ENCODE assay signal across 2 cellular contexts in genomic region chr2:46146866-46147502, GRCh38.
TF ChIP-seq lines count a peak whose summit lies in the region.

No MANE protein-coding gene starts in this region.

TF ChIP-seq in A549, 52 proteins besides CTCF, POLR2A, EP300 and RAD21 (continued from another document):
- TF ChIP-seq, protein P1, sequence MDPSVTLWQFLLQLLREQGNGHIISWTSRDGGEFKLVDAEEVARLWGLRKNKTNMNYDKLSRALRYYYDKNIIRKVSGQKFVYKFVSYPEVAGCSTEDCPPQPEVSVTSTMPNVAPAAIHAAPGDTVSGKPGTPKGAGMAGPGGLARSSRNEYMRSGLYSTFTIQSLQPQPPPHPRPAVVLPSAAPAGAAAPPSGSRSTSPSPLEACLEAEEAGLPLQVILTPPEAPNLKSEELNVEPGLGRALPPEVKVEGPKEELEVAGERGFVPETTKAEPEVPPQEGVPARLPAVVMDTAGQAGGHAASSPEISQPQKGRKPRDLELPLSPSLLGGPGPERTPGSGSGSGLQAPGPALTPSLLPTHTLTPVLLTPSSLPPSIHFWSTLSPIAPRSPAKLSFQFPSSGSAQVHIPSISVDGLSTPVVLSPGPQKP (IDR thresholded peaks at IDR 0.05; ENCODE audit: low read depth, low read length): no peak
- TF ChIP-seq REST (IDR thresholded peaks at IDR 0.05) (no peak), MAX (IDR thresholded peaks at IDR 0.05) (no peak), PHF8 (IDR thresholded peaks at IDR 0.05; ENCODE audit: borderline replicate concordance, low read depth) (no peak), POLR2AphosphoS2 (conservative IDR thresholded peaks at IDR 0.05; ENCODE audit: low read length) (no peak), JUNB (IDR thresholded peaks at IDR 0.05) (no peak), EHMT2 (IDR thresholded peaks at IDR 0.05; ENCODE audit: low read depth) (no peak), HMGXB4 (CRISPR knock-in tag; IDR thresholded peaks at IDR 0.05; ENCODE audit: borderline replicate concordance) (no peak), SREBF2 (IDR thresholded peaks at IDR 0.05) (no peak), HOXB13 (CRISPR knock-in tag; IDR thresholded peaks at IDR 0.05; ENCODE audit: low read depth) (no peak), RARB (CRISPR knock-in tag; IDR thresholded peaks at IDR 0.05) (no peak), CBX2 (IDR thresholded peaks at IDR 0.05; ENCODE audit: borderline replicate concordance, low read depth) (no peak)

TF ChIP-seq in GM12878, 131 proteins besides CTCF, POLR2A, EP300 and RAD21 (continued from another document):
- TF ChIP-seq, protein P2, sequence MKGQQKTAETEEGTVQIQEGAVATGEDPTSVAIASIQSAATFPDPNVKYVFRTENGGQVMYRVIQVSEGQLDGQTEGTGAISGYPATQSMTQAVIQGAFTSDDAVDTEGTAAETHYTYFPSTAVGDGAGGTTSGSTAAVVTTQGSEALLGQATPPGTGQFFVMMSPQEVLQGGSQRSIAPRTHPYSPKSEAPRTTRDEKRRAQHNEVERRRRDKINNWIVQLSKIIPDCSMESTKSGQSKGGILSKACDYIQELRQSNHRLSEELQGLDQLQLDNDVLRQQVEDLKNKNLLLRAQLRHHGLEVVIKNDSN (IDR thresholded peaks at IDR 0.05; ENCODE audit: borderline replicate concordance, extremely low read length, insufficient read depth, low read depth, low read length): no peak
- TF ChIP-seq, protein P3, sequence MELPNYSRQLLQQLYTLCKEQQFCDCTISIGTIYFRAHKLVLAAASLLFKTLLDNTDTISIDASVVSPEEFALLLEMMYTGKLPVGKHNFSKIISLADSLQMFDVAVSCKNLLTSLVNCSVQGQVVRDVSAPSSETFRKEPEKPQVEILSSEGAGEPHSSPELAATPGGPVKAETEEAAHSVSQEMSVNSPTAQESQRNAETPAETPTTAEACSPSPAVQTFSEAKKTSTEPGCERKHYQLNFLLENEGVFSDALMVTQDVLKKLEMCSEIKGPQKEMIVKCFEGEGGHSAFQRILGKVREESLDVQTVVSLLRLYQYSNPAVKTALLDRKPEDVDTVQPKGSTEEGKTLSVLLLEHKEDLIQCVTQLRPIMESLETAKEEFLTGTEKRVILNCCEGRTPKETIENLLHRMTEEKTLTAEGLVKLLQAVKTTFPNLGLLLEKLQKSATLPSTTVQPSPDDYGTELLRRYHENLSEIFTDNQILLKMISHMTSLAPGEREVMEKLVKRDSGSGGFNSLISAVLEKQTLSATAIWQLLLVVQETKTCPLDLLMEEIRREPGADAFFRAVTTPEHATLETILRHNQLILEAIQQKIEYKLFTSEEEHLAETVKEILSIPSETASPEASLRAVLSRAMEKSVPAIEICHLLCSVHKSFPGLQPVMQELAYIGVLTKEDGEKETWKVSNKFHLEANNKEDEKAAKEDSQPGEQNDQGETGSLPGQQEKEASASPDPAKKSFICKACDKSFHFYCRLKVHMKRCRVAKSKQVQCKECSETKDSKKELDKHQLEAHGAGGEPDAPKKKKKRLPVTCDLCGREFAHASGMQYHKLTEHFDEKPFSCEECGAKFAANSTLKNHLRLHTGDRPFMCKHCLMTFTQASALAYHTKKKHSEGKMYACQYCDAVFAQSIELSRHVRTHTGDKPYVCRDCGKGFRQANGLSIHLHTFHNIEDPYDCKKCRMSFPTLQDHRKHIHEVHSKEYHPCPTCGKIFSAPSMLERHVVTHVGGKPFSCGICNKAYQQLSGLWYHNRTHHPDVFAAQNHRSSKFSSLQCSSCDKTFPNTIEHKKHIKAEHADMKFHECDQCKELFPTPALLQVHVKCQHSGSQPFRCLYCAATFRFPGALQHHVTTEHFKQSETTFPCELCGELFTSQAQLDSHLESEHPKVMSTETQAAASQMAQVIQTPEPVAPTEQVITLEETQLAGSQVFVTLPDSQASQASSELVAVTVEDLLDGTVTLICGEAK (IDR thresholded peaks at IDR 0.05; ENCODE audit: borderline replicate concordance): no peak
- TF ChIP-seq, protein P4, sequence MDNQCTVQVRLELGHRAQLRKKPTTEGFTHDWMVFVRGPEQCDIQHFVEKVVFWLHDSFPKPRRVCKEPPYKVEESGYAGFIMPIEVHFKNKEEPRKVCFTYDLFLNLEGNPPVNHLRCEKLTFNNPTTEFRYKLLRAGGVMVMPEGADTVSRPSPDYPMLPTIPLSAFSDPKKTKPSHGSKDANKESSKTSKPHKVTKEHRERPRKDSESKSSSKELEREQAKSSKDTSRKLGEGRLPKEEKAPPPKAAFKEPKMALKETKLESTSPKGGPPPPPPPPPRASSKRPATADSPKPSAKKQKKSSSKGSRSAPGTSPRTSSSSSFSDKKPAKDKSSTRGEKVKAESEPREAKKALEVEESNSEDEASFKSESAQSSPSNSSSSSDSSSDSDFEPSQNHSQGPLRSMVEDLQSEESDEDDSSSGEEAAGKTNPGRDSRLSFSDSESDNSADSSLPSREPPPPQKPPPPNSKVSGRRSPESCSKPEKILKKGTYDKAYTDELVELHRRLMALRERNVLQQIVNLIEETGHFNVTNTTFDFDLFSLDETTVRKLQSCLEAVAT (IDR thresholded peaks at IDR 0.05): no peak
- TF ChIP-seq ZNF217 (IDR thresholded peaks at IDR 0.05) (no peak), SPI1 (IDR thresholded peaks at IDR 0.05; ENCODE audit: borderline replicate concordance, insufficient read depth, low read depth, low read length) (peak; percentile 88), PBX3 (IDR thresholded peaks at IDR 0.05; ENCODE audit: insufficient replicate concordance, low read depth, low read length) (peak; percentile 40), IRF3 (IDR thresholded peaks at IDR 0.05) (no peak), STAT3 (IDR thresholded peaks at IDR 0.05; ENCODE audit: low read depth, low read length) (no peak), NR2F1 (conservative IDR thresholded peaks at IDR 0.05) (no peak), MXI1 (IDR thresholded peaks at IDR 0.05; ENCODE audit: low read depth, low read length) (no peak), NRF1 (conservative IDR thresholded peaks at IDR 0.05; ENCODE audit: low read depth, low read length) (no peak), NR2C1 (IDR thresholded peaks at IDR 0.05) (no peak), ESRRA (IDR thresholded peaks at IDR 0.05; ENCODE audit: low read length) (no peak), TARDBP (IDR thresholded peaks at IDR 0.05; ENCODE audit: borderline replicate concordance) (no peak), PKNOX1 (IDR thresholded peaks at IDR 0.05) (peak; percentile 59; the same call in 1 of the 2 replicates), KLF5 (IDR thresholded peaks at IDR 0.05; ENCODE audit: partially characterized antibody) (no peak), SIX5 (IDR thresholded peaks at IDR 0.05; ENCODE audit: low read depth, low read length, severe bottlenecking) (no peak), PML (IDR thresholded peaks at IDR 0.05; ENCODE audit: low read length) (no peak), ZSCAN29 (IDR thresholded peaks at IDR 0.05) (no peak), SMARCA5 (IDR thresholded peaks at IDR 0.05) (no peak), ETV6 (conservative IDR thresholded peaks at IDR 0.05 in 1 of 2, IDR thresholded peaks at IDR 0.05 in 1 of 2; ENCODE audit: borderline replicate concordance in 1 of 2, low read depth in 1 of 2) (no peak), SUPT20H (IDR thresholded peaks at IDR 0.05; ENCODE audit: borderline replicate concordance, control insufficient read depth, low read depth, low read length) (no peak), IKZF2 (IDR thresholded peaks at IDR 0.05) (0 out of 4 replicates have a peak, but pooled peaks of 1 of the 2 experiments have one; percentile 34), PAX8 (IDR thresholded peaks at IDR 0.05) (no peak), BHLHE40 (IDR thresholded peaks at IDR 0.05; ENCODE audit: borderline replicate concordance in 1 of 2, low read depth in 2 of 2, low read length in 1 of 2) (no peak), MEF2B (IDR thresholded peaks at IDR 0.05; ENCODE audit: partially characterized antibody, poor library complexity, severe bottlenecking) (no peak)
- TF ChIP-seq, protein P5, sequence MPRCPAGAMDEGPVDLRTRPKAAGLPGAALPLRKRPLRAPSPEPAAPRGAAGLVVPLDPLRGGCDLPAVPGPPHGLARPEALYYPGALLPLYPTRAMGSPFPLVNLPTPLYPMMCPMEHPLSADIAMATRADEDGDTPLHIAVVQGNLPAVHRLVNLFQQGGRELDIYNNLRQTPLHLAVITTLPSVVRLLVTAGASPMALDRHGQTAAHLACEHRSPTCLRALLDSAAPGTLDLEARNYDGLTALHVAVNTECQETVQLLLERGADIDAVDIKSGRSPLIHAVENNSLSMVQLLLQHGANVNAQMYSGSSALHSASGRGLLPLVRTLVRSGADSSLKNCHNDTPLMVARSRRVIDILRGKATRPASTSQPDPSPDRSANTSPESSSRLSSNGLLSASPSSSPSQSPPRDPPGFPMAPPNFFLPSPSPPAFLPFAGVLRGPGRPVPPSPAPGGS (IDR thresholded peaks at IDR 0.05; ENCODE audit: borderline replicate concordance, insufficient read depth, low read depth, low read length, poor library complexity, severe bottlenecking): no peak
